Comparison of ENCODE assay signal across 9 cellular contexts in genomic region chr2:134717706-134718094, GRCh38. TPM values are rescaled to one million over a fixed set of nuclear protein-coding genes. Genes with fewer than 3 reads are reported as not detected.
DNase-seq lines count a peak whose midpoint lies in the region; ATAC-seq, FAIRE-seq and TF ChIP-seq lines count a peak whose summit lies in the region.
"Had no signal": no experiment of that assay in that cellular context is flagged by ENCODE, and none has a peak within 500 bp of the region (broad histone marks: within the 10 kb centered on the region; RNA-seq: fewer than 3 reads in every experiment).

No MANE protein-coding gene starts in this region.

- H3K27me3 Mint-ChIP-seq in CD8-positive, alpha-beta T cell (ENCODE audit: low read depth), result peaks cover 67% of the 10 kb centered on the region

- H3K4me3 Mint-ChIP-seq in CD8-positive, alpha-beta T cell, result peak overlapping the region; percentile 78

- H4K20me1 ChIP-seq in neural cell (ENCODE audit: insufficient read depth), result no peaks in the 10 kb centered on the region

- H3K4me3 ChIP-seq in CD8-positive, alpha-beta T cell (ENCODE audit: low read depth, low read length), result peak overlapping the region; percentile 34
- H3K4me3 ChIP-seq in ectodermal cell (ENCODE audit: insufficient read depth, low read depth, low read length), result peak overlapping the region; percentile 39
- H3K4me3 ChIP-seq in neural cell (ENCODE audit: low read length), result peak overlapping the region; percentile 66

- H3K9me3 ChIP-seq in CD8-positive, alpha-beta T cell (ENCODE audit: low read length), result no peaks in the 10 kb centered on the region
- H3K9me3 ChIP-seq in KOPT-K1 (ENCODE audit: insufficient read depth, low read length, poor library complexity, severe bottlenecking) (no peaks in the 10 kb centered on the region), ectodermal cell (ENCODE audit: control insufficient read depth, low read length) (no peaks in the 10 kb centered on the region), neural cell (ENCODE audit: low read length) (no peaks in the 10 kb centered on the region)

- no peak for TF ChIP-seq EP300 in neural cell (conservative IDR thresholded peaks at IDR 0.05; ENCODE audit: poor library complexity, severe bottlenecking)

- H3K27ac ChIP-seq in CD8-positive, alpha-beta T cell (ENCODE audit: low read depth, low read length), result no peak overlapping the region
- H3K27ac ChIP-seq in KOPT-K1 (ENCODE audit: low read depth, low read length, poor library complexity, severe bottlenecking) (peak overlapping the region; percentile 75), ectodermal cell (ENCODE audit: insufficient read depth, low read depth, low read length, poor library complexity, severe bottlenecking) (no peak overlapping the region), neural cell (ENCODE audit: low read length) (no peak overlapping the region)

- H3K9me3 Mint-ChIP-seq in CD8-positive, alpha-beta T cell, result no peaks in the 10 kb centered on the region

- TF ChIP-seq RAD21 in neural cell (conservative IDR thresholded peaks at IDR 0.05), result no peak

- H3K79me2 ChIP-seq in neural cell (replicated peaks; ENCODE audit: insufficient read depth, low read length), result no peaks in the 10 kb centered on the region

- H2AFZ ChIP-seq in neural cell (ENCODE audit: low read depth, low read length), result no peak overlapping the region

- CTCF ChIA-PET in CD8-positive, alpha-beta T cell (lab: Charles Lee), result interaction anchor here (1.2 kb wide), 1 partner anchor 16 kb away, joined by 3 read pairs; no protein-coding TSS in a partner anchor

- H3K4me2 ChIP-seq in neural cell (ENCODE audit: low read length), result no peak overlapping the region

- DNase-seq in CD8-positive, alpha-beta T cell, result no peak
- DNase-seq in H54 (ENCODE audit: insufficient read length, low spot score) (no peak), NCI-H446 treated with DMSO at 0.1 percent for 48 hours (lab: John Stamatoyannopoulos, UW) (no peak), DMS153 treated with DMSO at 0.1 percent for 48 hours (lab: John Stamatoyannopoulos, UW; ENCODE audit: unreplicated experiment) (no peak)
- DNase-seq in activated CD4-positive, CD25-positive, alpha-beta regulatory T cell treated with anti-CD3 and anti-CD28 coated beads, Interleukin-2, amount 50 U/mL, for 72 hours, result no peak

- no peaks in the 10 kb centered on the region for H3F3A ChIP-seq in neural cell (ENCODE audit: insufficient read depth, low read length, poor library complexity, severe bottlenecking)

- H3K4me1 Mint-ChIP-seq in CD8-positive, alpha-beta T cell (ENCODE audit: low read depth), result peaks cover 19% of the 10 kb centered on the region

- peaks cover 11% of the 10 kb centered on the region for H3K27me3 ChIP-seq in CD8-positive, alpha-beta T cell (ENCODE audit: insufficient read depth, low read length)
- H3K27me3 ChIP-seq in ectodermal cell (ENCODE audit: control insufficient read depth, insufficient read depth, low read length, poor library complexity, severe bottlenecking) (peaks cover 65% of the 10 kb centered on the region), neural cell (ENCODE audit: insufficient read depth, low read depth, low read length) (peaks cover 50% of the 10 kb centered on the region)

- FAIRE-seq in H54 (lab: Jason Lieb, UNC), result no peak

- POLR2A ChIA-PET in CD8-positive, alpha-beta T cell (lab: Charles Lee), result no interaction called here

- intact Hi-C loops in CD8-positive, alpha-beta T cell (cut with DNase I, micrococcal nuclease), result loop anchor here (5.0 to 10.0 kb wide), 2 partner anchors 53 to 80 kb away; no protein-coding TSS in a partner anchor

- no peak overlapping the region for H3K27ac Mint-ChIP-seq in CD8-positive, alpha-beta T cell

- H3K9ac ChIP-seq in neural cell (ENCODE audit: low read length), result peak overlapping the region; percentile 36

- no peak for ATAC-seq in CD8-positive, alpha-beta T cell

- peaks cover 7% of the 10 kb centered on the region for H3K4me1 ChIP-seq in CD8-positive, alpha-beta T cell (ENCODE audit: insufficient read depth, low read length)
- peaks cover 8% of the 10 kb centered on the region for H3K4me1 ChIP-seq in ectodermal cell (ENCODE audit: control insufficient read depth, insufficient read depth, low read length)

- no peak for TF ChIP-seq POLR2A in H54 (IDR thresholded peaks at IDR 0.05; ENCODE audit: low read depth, low read length)

- no peaks in the 10 kb centered on the region for H3K9me2 ChIP-seq in neural cell (ENCODE audit: insufficient read depth, low read length)

- H3K36me3 Mint-ChIP-seq in CD8-positive, alpha-beta T cell, result no peaks in the 10 kb centered on the region

- no peak for TF ChIP-seq CTCF in CD8-positive, alpha-beta T cell (IDR thresholded peaks at IDR 0.05)
- no peak for TF ChIP-seq CTCF in neural cell (IDR thresholded peaks at IDR 0.05; ENCODE audit: poor library complexity, severe bottlenecking)

- 1% methylated on average over 17 of the region's 17 CpGs for WGBS in ectodermal cell, 2 experiments

- no peaks in the 10 kb centered on the region for H3K36me3 ChIP-seq in CD8-positive, alpha-beta T cell (ENCODE audit: insufficient read depth, low read length)
- H3K36me3 ChIP-seq in KOPT-K1 (ENCODE audit: insufficient read depth, low read length) (no peaks in the 10 kb centered on the region), ectodermal cell (ENCODE audit: control insufficient read depth, insufficient read depth, low read length) (no peaks in the 10 kb centered on the region), neural cell (ENCODE audit: insufficient read depth, low read length) (no peaks in the 10 kb centered on the region)

TF ChIP-seq in neural cell, 6 proteins besides CTCF, POLR2A, EP300 and RAD21:
- TF ChIP-seq MXI1 (conservative IDR thresholded peaks at IDR 0.05; ENCODE audit: poor library complexity, severe bottlenecking) (no peak), POLR2AphosphoS5 (IDR thresholded peaks at IDR 0.05) (no peak), EZH2 (IDR thresholded peaks at IDR 0.05; ENCODE audit: borderline replicate concordance, insufficient read depth, low read length, poor library complexity, severe bottlenecking) (no peak), REST (IDR thresholded peaks at IDR 0.05; ENCODE audit: borderline replicate concordance) (no peak), SMC3 (conservative IDR thresholded peaks at IDR 0.05; ENCODE audit: poor library complexity) (no peak), TAF1 (IDR thresholded peaks at IDR 0.05; ENCODE audit: low read depth) (no peak)

RNA-seq across cellular contexts. Expression of gene TMEM163, which starts 1.1 kb away (rescaled TPM):
- under 1 TPM; 0.14 to 0.19 TPM for total RNA-seq in CD8-positive, alpha-beta T cell
- polyA plus RNA-seq in ectodermal cell (2013, experiment 1 of 4), result 2.6 TPM
- polyA plus RNA-seq in ectodermal cell (2013, experiment 2 of 4), result 2.5 TPM
- polyA plus RNA-seq in ectodermal cell (2013, experiment 3 of 4), result 3.4 TPM
- polyA plus RNA-seq in ectodermal cell (2013, experiment 4 of 4), result 4.0 TPM
- polyA plus RNA-seq in neural cell, result 3.1 and 3.5 TPM in 2 replicates
- 1.2 and 1.9 TPM in 2 replicates for polyA minus RNA-seq in neural cell
- total RNA-seq: fibroblast of villous mesenchyme had no signal
